ENCODE assay signal across 27 cellular contexts in genomic region chr15:65197337-65197645, GRCh38. TPM values are rescaled to one million over a fixed set of nuclear protein-coding genes. Genes with fewer than 3 reads are reported as not detected.
"Had no signal": no experiment of that assay in that cellular context is flagged by ENCODE, and none has a peak within 500 bp of the region (broad histone marks: within the 10 kb centered on the region; RNA-seq: fewer than 3 reads in every experiment).

No MANE protein-coding gene starts in this region.

- FAIRE-seq: endometrium, keratinocyte had no signal

- DNase-seq: colonic mucosa; cortex of kidney; effector CD4-positive, alpha-beta T cell; effector memory CD4-positive, alpha-beta T cell; erythroblast; esophagus squamous epithelium; foreskin fibroblast; foreskin melanocyte; gastrocnemius medialis; glutamatergic neuron; heart right ventricle; hippocampal formation; immature natural killer cell; left cardiac atrium; left lung; left ventricle myocardium superior; lower lobe of right lung; mesenchymal stem cell; mucosa of descending colon; naive B cell had no signal

- H3K27me3 ChIP-seq: colonic mucosa, esophagus squamous epithelium, gastrocnemius medialis, heart right ventricle, left lung had no signal

- H3K4me1 ChIP-seq: colonic mucosa, gastrocnemius medialis, left lung, lower lobe of right lung had no signal

- H3K36me3 ChIP-seq: colonic mucosa, esophagus squamous epithelium, gastrocnemius medialis, heart right ventricle, left lung, lower lobe of right lung had no signal

- H3K4me3 ChIP-seq: colonic mucosa, esophagus squamous epithelium, gastrocnemius medialis, heart right ventricle, left lung, lower lobe of right lung, mucosa of descending colon had no signal

- H3K27ac ChIP-seq: colonic mucosa, epithelial cell of prostate, gastrocnemius medialis, heart right ventricle, left lung, lower lobe of right lung had no signal

- ATAC-seq: esophagus mucosa, gastrocnemius medialis, left cardiac atrium, left lung, left ventricle myocardium superior, mucosa of descending colon had no signal

- H3K9me3 ChIP-seq: colonic mucosa, esophagus squamous epithelium, gastrocnemius medialis, heart right ventricle, left lung, lower lobe of right lung, mucosa of descending colon had no signal

RNA-seq across cellular contexts. Expression of gene CILP, which starts 14.0 kb away (rescaled TPM):
- total RNA-seq: dermis microvascular lymphatic vessel endothelial cell, kidney epithelial cell, lung microvascular endothelial cell had no signal
- polyA plus RNA-seq: keratinocyte had no signal
